21 cellular contexts compared by ENCODE assay signal in genomic region chr2:236405357-236405756, GRCh38.
"Had no signal": no experiment of that assay in that cellular context is flagged by ENCODE, and none has a peak within 500 bp of the region (broad histone marks: within the 10 kb centered on the region; RNA-seq: fewer than 3 reads in every experiment).

No MANE protein-coding gene starts in this region.

- H3K27me3 ChIP-seq: colonic mucosa, foreskin keratinocyte, gastroesophageal sphincter, hepatocyte, left lung had no signal

- H3K27ac ChIP-seq: colonic mucosa, epithelial cell of prostate, foreskin keratinocyte, gastroesophageal sphincter, heart left ventricle, hepatocyte, left lung, lower lobe of right lung had no signal

- H3K9me3 ChIP-seq: colonic mucosa, lower lobe of right lung had no signal

- H3K79me2 ChIP-seq: hepatocyte had no signal

- H3K4me2 ChIP-seq: hepatocyte had no signal

- H3K4me3 ChIP-seq: colonic mucosa, gastroesophageal sphincter, heart left ventricle, hepatocyte, left lung, lower lobe of right lung had no signal

- H3K4me1 ChIP-seq: colonic mucosa, foreskin keratinocyte, gastroesophageal sphincter, heart left ventricle, left lung, lower lobe of right lung had no signal

- DNase-seq: colonic mucosa; cortex of kidney; effector CD8-positive, alpha-beta T cell; effector memory CD8-positive, alpha-beta T cell; endodermal cell; erythroblast; foreskin keratinocyte; heart left ventricle; hypothalamus; immature natural killer cell; left cardiac atrium; left lung; left ventricle myocardium superior; lower lobe of right lung; mesendoderm; midbrain; naive thymus-derived CD4-positive, alpha-beta T cell had no signal

- ATAC-seq: effector memory CD8-positive, alpha-beta T cell; esophagus mucosa; foreskin keratinocyte; gastroesophageal sphincter; heart left ventricle; left cardiac atrium; left lung; left ventricle myocardium superior; lower lobe of right lung; naive thymus-derived CD4-positive, alpha-beta T cell had no signal

- H2AFZ ChIP-seq: hepatocyte had no signal

- H3K36me3 ChIP-seq: colonic mucosa, gastroesophageal sphincter, heart left ventricle, left lung, lower lobe of right lung had no signal
